Comparison of ENCODE assay signal across 24 cellular contexts in genomic region chr2:63012541-63012940, GRCh38. TPM values are rescaled to one million over a fixed set of nuclear protein-coding genes. Genes with fewer than 3 reads are reported as not detected.
"Had no signal": no experiment of that assay in that cellular context is flagged by ENCODE, and none has a peak within 500 bp of the region (broad histone marks: within the 10 kb centered on the region; RNA-seq: fewer than 3 reads in every experiment).

No MANE protein-coding gene starts in this region.

- H3K27ac Mint-ChIP-seq: activated B cell treated with CpG ODN at 0.5 μM for 24 hours; activated CD4-positive, alpha-beta T cell treated with anti-CD3 and anti-CD28 coated beads, Interleukin-2, amount 10 ng/mL, durations not matched to agents 7 days and 5 days; activated naive CD8-positive, alpha-beta T cell treated with anti-CD3 and anti-CD28 coated beads, Interleukin-2, amount 10 ng/mL, durations not matched to agents 7 days and 5 days; activated T-cell treated with anti-CD3 and anti-CD28 coated beads, Interleukin-2, amount 50 U/mL, for 72 hours; nephron; T-helper 2 cell treated with Interferon-gamma antibody and Interleukin-4, amounts not matched to agents 5 μg/mL and 100 μg/mL, for 36 hours had no signal

- ATAC-seq: activated T-cell treated with anti-CD3 and anti-CD28 coated beads, Interleukin-2, amount 50 U/mL, for 72 hours; left ventricle myocardium superior; upper lobe of right lung had no signal

- H3K9me3 ChIP-seq: prostate gland, sigmoid colon, stomach, testis, upper lobe of right lung had no signal

- H3K4me3 ChIP-seq: prostate gland, sigmoid colon, stomach, testis, upper lobe of right lung had no signal

- H3K4me3 Mint-ChIP-seq: activated B cell treated with CpG ODN at 0.5 μM for 24 hours; activated CD4-positive, alpha-beta T cell treated with anti-CD3 and anti-CD28 coated beads, Interleukin-2, amount 10 ng/mL, durations not matched to agents 7 days and 5 days; activated naive CD8-positive, alpha-beta T cell treated with anti-CD3 and anti-CD28 coated beads, Interleukin-2, amount 10 ng/mL, durations not matched to agents 7 days and 5 days; activated T-cell treated with anti-CD3 and anti-CD28 coated beads, Interleukin-2, amount 50 U/mL, for 72 hours; nephron; T-helper 2 cell treated with Interferon-gamma antibody and Interleukin-4, amounts not matched to agents 5 μg/mL and 100 μg/mL, for 36 hours had no signal

- H3K9me3 Mint-ChIP-seq: activated B cell treated with CpG ODN at 0.5 μM for 24 hours; activated CD4-positive, alpha-beta T cell treated with anti-CD3 and anti-CD28 coated beads, Interleukin-2, amount 10 ng/mL, durations not matched to agents 7 days and 5 days; activated naive CD8-positive, alpha-beta T cell treated with anti-CD3 and anti-CD28 coated beads, Interleukin-2, amount 10 ng/mL, durations not matched to agents 7 days and 5 days; activated T-cell treated with anti-CD3 and anti-CD28 coated beads, Interleukin-2, amount 50 U/mL, for 72 hours; nephron; T-helper 2 cell treated with Interferon-gamma antibody and Interleukin-4, amounts not matched to agents 5 μg/mL and 100 μg/mL, for 36 hours had no signal

- H3K27me3 ChIP-seq: sigmoid colon, stomach, testis, upper lobe of right lung had no signal

- H3K27me3 Mint-ChIP-seq: activated B cell treated with CpG ODN at 0.5 μM for 24 hours; activated CD4-positive, alpha-beta T cell treated with anti-CD3 and anti-CD28 coated beads, Interleukin-2, amount 10 ng/mL, durations not matched to agents 7 days and 5 days; activated naive CD8-positive, alpha-beta T cell treated with anti-CD3 and anti-CD28 coated beads, Interleukin-2, amount 10 ng/mL, durations not matched to agents 7 days and 5 days had no signal

- DNase-seq: activated B cell treated with CpG ODN at 0.5 μM for 24 hours; activated CD4-positive, alpha-beta T cell treated with anti-CD3 and anti-CD28 coated beads, Interleukin-2, amount 10 ng/mL, durations not matched to agents 7 days and 5 days; activated CD8-positive, alpha-beta memory T cell treated with anti-CD3 and anti-CD28 coated beads, Interleukin-2, amount 50 U/mL, for 48 hours; activated gamma-delta T cell treated with Interleukin-2 at 50 U/mL for 16 hours; activated naive CD8-positive, alpha-beta T cell treated with anti-CD3 and anti-CD28 coated beads, Interleukin-2, amount 10 ng/mL, durations not matched to agents 7 days and 5 days; activated T-cell treated with anti-CD3 and anti-CD28 coated beads, Interleukin-2, amount 50 U/mL, for 72 hours; anterior cingulate cortex; glutamatergic neuron; hypothalamus; kidney glomerular epithelial cell; left ventricle myocardium superior; mesendoderm; sigmoid colon; stimulated activated CD4-positive, alpha-beta T cell treated with anti-CD3 and anti-CD28 coated beads, Interleukin-12 subunit alpha, Interleukin-12 subunit beta, amount 100 ng/mL, for 4 hours; stimulated activated CD4-positive, alpha-beta T cell treated with anti-CD3 and anti-CD28 coated beads, Interleukin-2, amount 100 ng/mL, for 24 hours; stomach; testis; upper lobe of right lung had no signal

- H3K4me1 Mint-ChIP-seq: activated B cell treated with CpG ODN at 0.5 μM for 24 hours; activated CD4-positive, alpha-beta T cell treated with anti-CD3 and anti-CD28 coated beads, Interleukin-2, amount 10 ng/mL, durations not matched to agents 7 days and 5 days; activated naive CD8-positive, alpha-beta T cell treated with anti-CD3 and anti-CD28 coated beads, Interleukin-2, amount 10 ng/mL, durations not matched to agents 7 days and 5 days; nephron had no signal

- H3K4me1 ChIP-seq: prostate gland, sigmoid colon, stomach, testis, upper lobe of right lung had no signal

- H3K27ac ChIP-seq: prostate gland, sigmoid colon, stomach, testis, upper lobe of right lung had no signal

- H3K36me3 Mint-ChIP-seq: activated naive CD8-positive, alpha-beta T cell treated with anti-CD3 and anti-CD28 coated beads, Interleukin-2, amount 10 ng/mL, durations not matched to agents 7 days and 5 days had no signal

- H3K36me3 ChIP-seq: prostate gland had no signal

RNA-seq across cellular contexts. Expression of gene OTX1, which starts 38.1 kb away (rescaled TPM):
- total RNA-seq: activated B cell treated with CpG ODN at 0.5 μM for 24 hours; activated CD4-positive, alpha-beta T cell treated with anti-CD3 and anti-CD28 coated beads, Interleukin-2, amount 10 ng/mL, durations not matched to agents 7 days and 5 days; activated naive CD8-positive, alpha-beta T cell treated with anti-CD3 and anti-CD28 coated beads, Interleukin-2, amount 10 ng/mL, durations not matched to agents 7 days and 5 days; cerebellum; epithelial cell of proximal tubule; left ventricle myocardium superior; osteoblast; stomach; upper lobe of right lung had no signal
- polyA plus RNA-seq: sigmoid colon had no signal
